15 cellular contexts compared by ENCODE assay signal in genomic region chr7:4707980-4708411, GRCh38. TPM values are rescaled to one million over a fixed set of nuclear protein-coding genes. Genes with fewer than 3 reads are reported as not detected.
A peak's percentile ranks its signal among the peaks of the same experiment; 100 is the strongest.
DNase-seq lines count a peak whose midpoint lies in the region; ATAC-seq and TF ChIP-seq lines count a peak whose summit lies in the region.
"Had no signal": no experiment of that assay in that cellular context is flagged by ENCODE, and none has a peak within 500 bp of the region (broad histone marks: within the 10 kb centered on the region; RNA-seq: fewer than 3 reads in every experiment).

No MANE protein-coding gene starts in this region.

- H3K23me2 ChIP-seq in H9 (ENCODE audit: insufficient read length, low read depth, low read length, poor library complexity, severe bottlenecking), result peaks cover 11% of the 10 kb centered on the region

- no peak overlapping the region for H3K27ac ChIP-seq in H9 (ENCODE audit: insufficient read length, low read depth, low read length)
- H3K27ac ChIP-seq: SJSA1 had no signal

- H3K27me3 ChIP-seq in H9 (ENCODE audit: insufficient read depth, low read length), result peaks cover 50% of the 10 kb centered on the region
- H3K27me3 ChIP-seq: SJSA1 had no signal

- H3K18ac ChIP-seq in H9 (ENCODE audit: insufficient read length, low read depth, low read length), result peak overlapping the region; percentile 91

- H3K9me3 Mint-ChIP-seq in H9 (no peaks in the 10 kb centered on the region; a peak in 1 of 5 replicates), brain (peaks cover 4 to 26% (median 9%) of the 10 kb centered on the region in 5 experiments)
- H3K9me3 Mint-ChIP-seq: activated CD4-positive, alpha-beta T cell treated with anti-CD3 and anti-CD28 coated beads, Interleukin-2, amount 10 ng/mL, durations not matched to agents 24 days and 14 days; activated T-cell treated with anti-CD3 and anti-CD28 coated beads, Interleukin-2, amount 50 U/mL, for 72 hours had no signal

- no peak overlapping the region for H2BK20ac ChIP-seq in H9 (ENCODE audit: low read depth, low read length, poor library complexity, severe bottlenecking)

- TF ChIP-seq CTCF in H9 (conservative IDR thresholded peaks at IDR 0.05), result no peak
- no peak for TF ChIP-seq CTCF in brain (conservative IDR thresholded peaks at IDR 0.05)

- H3K4me2 ChIP-seq in H9 (ENCODE audit: insufficient read depth, insufficient read length, low read length), result peak overlapping the region; percentile 89

- H3T11ph ChIP-seq in H9 (ENCODE audit: low read length), result no peak overlapping the region

- H3K4me3 Mint-ChIP-seq in H9, result peak overlapping the region; percentile 60 to 79
- peak overlapping the region; percentile 74 to 85 (median 79) for H3K4me3 Mint-ChIP-seq in brain
- H3K4me3 Mint-ChIP-seq: activated CD4-positive, alpha-beta T cell treated with anti-CD3 and anti-CD28 coated beads, Interleukin-2, amount 10 ng/mL, durations not matched to agents 24 days and 14 days; activated T-cell treated with anti-CD3 and anti-CD28 coated beads, Interleukin-2, amount 50 U/mL, for 72 hours had no signal

- H2BK120ac ChIP-seq in H9 (ENCODE audit: low read depth, low read length, poor library complexity, severe bottlenecking), result peak overlapping the region; percentile 73

- ATAC-seq in HG02884 (IDR thresholded peaks at IDR 0.05; ENCODE audit: unreplicated experiment) (no peak), HG02970 (IDR thresholded peaks at IDR 0.05; ENCODE audit: low FRiP score, unreplicated experiment) (no peak)
- ATAC-seq: activated T-cell treated with anti-CD3 and anti-CD28 coated beads, Interleukin-2, amount 50 U/mL, for 72 hours; left colon had no signal

- no peaks in the 10 kb centered on the region for H3K79me1 ChIP-seq in H9 (ENCODE audit: insufficient read depth, low read depth, low read length, poor library complexity, severe bottlenecking)

- H3K79me2 ChIP-seq in H9 (ENCODE audit: insufficient read depth, low read length), result no peaks in the 10 kb centered on the region; the same call in 1 of the 2 replicates

- H3K27me3 Mint-ChIP-seq in H9 (ENCODE audit: low read depth) (peaks cover 98% of the 10 kb centered on the region), brain (no peaks in the 10 kb centered on the region)
- H3K27me3 Mint-ChIP-seq: activated CD4-positive, alpha-beta T cell treated with anti-CD3 and anti-CD28 coated beads, Interleukin-2, amount 10 ng/mL, durations not matched to agents 24 days and 14 days had no signal

- no peak overlapping the region for H2BK5ac ChIP-seq in H9 (ENCODE audit: insufficient read length, low read length)

- H3K9ac ChIP-seq in H9 (ENCODE audit: extremely low read depth, insufficient read length, low read length), result no peak overlapping the region

- H3K4ac ChIP-seq in H9 (ENCODE audit: low read depth, low read length), result peak overlapping the region; percentile 89

- H3K36me3 Mint-ChIP-seq in H9 (ENCODE audit: insufficient read depth in 1 of 3, low read depth in 3 of 3), result peaks cover 0 to 6% (median 2%) of the 10 kb centered on the region in 3 experiments; a peak in 5 of 7 replicates
- peaks cover 45% of the 10 kb centered on the region for H3K36me3 Mint-ChIP-seq in brain

- H3K4me1 Mint-ChIP-seq in H9 (peaks cover 29 to 38% of the 10 kb centered on the region in 2 experiments), brain (peaks cover 83% of the 10 kb centered on the region)

- H3K14ac ChIP-seq in H9 (ENCODE audit: insufficient read depth, low read length), result peak overlapping the region; percentile 81

- no peak overlapping the region for H4K8ac ChIP-seq in H9 (replicated peaks; ENCODE audit: insufficient read length, low read depth, low read length)

- H2AK5ac ChIP-seq in H9 (ENCODE audit: insufficient read length, low read length), result no peak overlapping the region

- WGBS in H9 (ENCODE audit: extremely low coverage, insufficient read length, low lambda C conversion rate), result no CpG with 5 or more reads among the region's 12 CpGs

- H3K4me1 ChIP-seq in H9 (ENCODE audit: insufficient read depth, low read length), result peaks cover 3% of the 10 kb centered on the region; the same call in 1 of the 2 replicates

- H3K9me3 ChIP-seq in H9 (ENCODE audit: control insufficient read depth, low read depth, low read length), result no peaks in the 10 kb centered on the region
- H3K9me3 ChIP-seq: SJSA1 had no signal

- H3K23ac ChIP-seq in H9 (ENCODE audit: insufficient read length, low read depth, low read length), result no peak overlapping the region

- no peaks in the 10 kb centered on the region for H4K20me1 ChIP-seq in H9 (ENCODE audit: control insufficient read depth, insufficient read depth, insufficient read length)

- peak overlapping the region in 2 of 3 experiments; percentile 59 to 97; a peak in 3 of 7 replicates for H3K27ac Mint-ChIP-seq in H9
- H3K27ac Mint-ChIP-seq in brain, result peak overlapping the region; percentile 90 to 98 (median 95)
- H3K27ac Mint-ChIP-seq: activated CD4-positive, alpha-beta T cell treated with anti-CD3 and anti-CD28 coated beads, Interleukin-2, amount 10 ng/mL, durations not matched to agents 24 days and 14 days; activated T-cell treated with anti-CD3 and anti-CD28 coated beads, Interleukin-2, amount 50 U/mL, for 72 hours had no signal

- H2BK12ac ChIP-seq in H9 (ENCODE audit: insufficient read length, low read depth, low read length), result no peak overlapping the region

- no peak overlapping the region for H4K5ac ChIP-seq in H9 (ENCODE audit: insufficient read length, low read depth, low read length)

- no peak overlapping the region for H3K56ac ChIP-seq in H9 (ENCODE audit: insufficient read length, low read depth, low read length)

- H2BK15ac ChIP-seq in H9 (ENCODE audit: low read depth, low read length), result no peak overlapping the region

- peak; percentile 92 for DNase-seq in H9
- peak; percentile 74 for DNase-seq in iPS-NIHi11 (ENCODE audit: low spot score)
- DNase-seq in retina, result peak; percentile 28
- DNase-seq in hippocampal formation (lab: John Stamatoyannopoulos, UW), result no peak
- no peak for DNase-seq in KG1 (lab: John Stamatoyannopoulos, UW)
- DNase-seq: activated CD4-positive, alpha-beta T cell treated with anti-CD3 and anti-CD28 coated beads, Interleukin-2, amount 10 ng/mL, durations not matched to agents 24 days and 14 days; activated T-cell treated with anti-CD3 and anti-CD28 coated beads, Interleukin-2, amount 50 U/mL, for 72 hours; Karpas-422; left colon; NCI-H146; NCI-H446 had no signal

- no peak overlapping the region for H2AFZ ChIP-seq in H9 (ENCODE audit: low read length)

- peak overlapping the region; percentile 65 for H4K91ac ChIP-seq in H9 (ENCODE audit: insufficient read length, low read depth, low read length)

RNA-seq across cellular contexts. Expression of gene FOXK1, which starts 25.9 kb away (rescaled TPM):
- total RNA-seq in H9 (2021), result 14.4 and 14.8 TPM in 2 replicates
- polyA plus RNA-seq in brain (ENCODE audit: insufficient read depth, low read depth, low replicate concordance), result 8.0 TPM

Comparison
In these comparisons a context has a peak if more than half of its experiments do, and no peak if none do; other contexts are left out.
1. DNase-seq: peak in H9 (single experiment), iPS-NIHi11 (single experiment) and retina (single experiment); none in hippocampal formation (0 of 2) and KG1 (single experiment).